Comparison of ENCODE assay signal across 1 cellular context in the genomic region with DNA sequence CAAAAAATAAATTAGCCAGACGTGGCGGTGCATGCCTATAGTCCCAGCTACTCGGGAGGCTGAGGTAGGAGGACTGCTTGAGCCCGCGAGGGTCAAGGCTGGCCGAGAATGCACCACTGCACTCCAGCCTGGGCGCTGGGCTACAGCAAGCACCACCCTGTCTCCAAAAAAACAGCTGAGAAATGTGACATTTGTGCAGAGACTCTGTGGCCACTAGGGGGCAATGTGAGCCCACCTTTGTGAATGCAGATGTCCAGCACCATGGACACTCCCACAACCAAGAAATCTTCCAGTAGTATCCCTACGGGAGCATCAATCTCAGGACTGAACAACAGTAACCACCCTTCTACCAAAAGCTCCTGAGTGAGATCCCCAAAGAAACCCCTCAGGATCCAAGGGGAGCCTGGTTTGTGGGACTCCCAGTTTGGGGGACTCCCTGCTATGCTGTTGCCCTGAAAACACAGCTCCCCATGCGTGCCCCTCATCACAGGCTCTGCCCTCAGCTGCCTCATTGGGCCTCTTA.
TF ChIP-seq lines count a peak whose summit lies in the region.

No MANE protein-coding gene starts in this region.

TF ChIP-seq in SK-N-SH, 30 proteins besides CTCF, POLR2A, EP300 and RAD21 (continued from another document):
- TF ChIP-seq, protein P1, sequence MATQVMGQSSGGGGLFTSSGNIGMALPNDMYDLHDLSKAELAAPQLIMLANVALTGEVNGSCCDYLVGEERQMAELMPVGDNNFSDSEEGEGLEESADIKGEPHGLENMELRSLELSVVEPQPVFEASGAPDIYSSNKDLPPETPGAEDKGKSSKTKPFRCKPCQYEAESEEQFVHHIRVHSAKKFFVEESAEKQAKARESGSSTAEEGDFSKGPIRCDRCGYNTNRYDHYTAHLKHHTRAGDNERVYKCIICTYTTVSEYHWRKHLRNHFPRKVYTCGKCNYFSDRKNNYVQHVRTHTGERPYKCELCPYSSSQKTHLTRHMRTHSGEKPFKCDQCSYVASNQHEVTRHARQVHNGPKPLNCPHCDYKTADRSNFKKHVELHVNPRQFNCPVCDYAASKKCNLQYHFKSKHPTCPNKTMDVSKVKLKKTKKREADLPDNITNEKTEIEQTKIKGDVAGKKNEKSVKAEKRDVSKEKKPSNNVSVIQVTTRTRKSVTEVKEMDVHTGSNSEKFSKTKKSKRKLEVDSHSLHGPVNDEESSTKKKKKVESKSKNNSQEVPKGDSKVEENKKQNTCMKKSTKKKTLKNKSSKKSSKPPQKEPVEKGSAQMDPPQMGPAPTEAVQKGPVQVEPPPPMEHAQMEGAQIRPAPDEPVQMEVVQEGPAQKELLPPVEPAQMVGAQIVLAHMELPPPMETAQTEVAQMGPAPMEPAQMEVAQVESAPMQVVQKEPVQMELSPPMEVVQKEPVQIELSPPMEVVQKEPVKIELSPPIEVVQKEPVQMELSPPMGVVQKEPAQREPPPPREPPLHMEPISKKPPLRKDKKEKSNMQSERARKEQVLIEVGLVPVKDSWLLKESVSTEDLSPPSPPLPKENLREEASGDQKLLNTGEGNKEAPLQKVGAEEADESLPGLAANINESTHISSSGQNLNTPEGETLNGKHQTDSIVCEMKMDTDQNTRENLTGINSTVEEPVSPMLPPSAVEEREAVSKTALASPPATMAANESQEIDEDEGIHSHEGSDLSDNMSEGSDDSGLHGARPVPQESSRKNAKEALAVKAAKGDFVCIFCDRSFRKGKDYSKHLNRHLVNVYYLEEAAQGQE (IDR thresholded peaks at IDR 0.05; ENCODE audit: low read depth, low read length) = peak; percentile 93
- TF ChIP-seq FOXJ3 (CRISPR knock-in tag; IDR thresholded peaks at IDR 0.05) (no peak), CHD2 (IDR thresholded peaks at IDR 0.05; ENCODE audit: low read length, partially characterized antibody) (peak; percentile 56), NRF1 (IDR thresholded peaks at IDR 0.05; ENCODE audit: low read depth, low read length) (peak; percentile 21; the same call in 1 of the 2 replicates), FOXM1 (IDR thresholded peaks at IDR 0.05; ENCODE audit: low read depth) (no peak), NFIC (IDR thresholded peaks at IDR 0.05; ENCODE audit: borderline replicate concordance) (no peak), SMC3 (IDR thresholded peaks at IDR 0.05; ENCODE audit: low read depth, low read length) (peak; percentile 98), GATA2 (CRISPR knock-in tag; IDR thresholded peaks at IDR 0.05) (no peak), TEAD4 (IDR thresholded peaks at IDR 0.05; ENCODE audit: borderline replicate concordance, insufficient read depth) (no peak)
